9 cellular contexts compared by ENCODE assay signal in genomic region chr1:98305362-98305761, GRCh38.
"Had no signal": no experiment of that assay in that cellular context is flagged by ENCODE, and none has a peak within 500 bp of the region (broad histone marks: within the 10 kb centered on the region; RNA-seq: fewer than 3 reads in every experiment).

No MANE protein-coding gene starts in this region.

- H3K4me2 ChIP-seq: KMS-11 had no signal

- H3K36me3 ChIP-seq: HAP-1 had no signal

- H3K4me3 ChIP-seq: GM23248, HAP-1 had no signal

- H3K9ac ChIP-seq: GM23248, KMS-11 had no signal

- DNase-seq: GM23248, GOT3, H7, Karpas-422, KBM-7 had no signal

- H3K9me3 ChIP-seq: HAP-1 had no signal

- H3K27ac ChIP-seq: GM23248, KMS-11 had no signal

- H3K4me1 ChIP-seq: HAP-1 had no signal

- ATAC-seq: HCT116 had no signal

- H2AFZ ChIP-seq: GM23248 had no signal

- FAIRE-seq: HTR-8/SVneo had no signal
